8 cellular contexts compared by ENCODE assay signal in genomic region chr17:44086364-44087311, GRCh38. TPM values are rescaled to one million over a fixed set of nuclear protein-coding genes. Genes with fewer than 3 reads are reported as not detected.
DNase-seq lines count a peak whose midpoint lies in the region; ATAC-seq and TF ChIP-seq lines count a peak whose summit lies in the region.

No MANE protein-coding gene starts in this region.

- DNase-seq in GM23248 (peak; percentile 99), SHP77 (lab: John Stamatoyannopoulos, UW) (peak; percentile 66 to 83), adrenal gland (peak; percentile 57 to 83 (median 70)), CD14-positive monocyte (ENCODE audit: low spot score) (no peak)
- peak; percentile 72 for DNase-seq in stimulated activated CD4-positive, alpha-beta T cell treated with anti-CD3 and anti-CD28 coated beads, Interleukin-4, amount 100 ng/mL, for 1 hour

- no peak for ATAC-seq in GM21786 (IDR thresholded peaks at IDR 0.05; ENCODE audit: unreplicated experiment)
- ATAC-seq in GM19463 (IDR thresholded peaks at IDR 0.05; ENCODE audit: unreplicated experiment), result no peak

- H3K9me2 ChIP-seq in GM23248 (ENCODE audit: insufficient read depth), result no peaks in the 10 kb centered on the region

- H3K79me2 ChIP-seq in GM23248 (ENCODE audit: insufficient read depth), result peaks cover 8% of the 10 kb centered on the region; the same call in 1 of the 2 replicates

- H4K20me1 ChIP-seq in GM23248 (ENCODE audit: insufficient read depth), result no peaks in the 10 kb centered on the region

- TF ChIP-seq POLR2A in adrenal gland (IDR thresholded peaks at IDR 0.05), result no peak

- intact Hi-C loops in adrenal gland (cut with DNase I) (no loop called here), CD14-positive monocyte (cut with micrococcal nuclease) (no loop called here)

- peak overlapping the region; percentile 67 for H3K4me2 ChIP-seq in GM23248 (ENCODE audit: unreplicated experiment)

- peaks cover 29% of the 10 kb centered on the region for H3F3A ChIP-seq in GM23248 (ENCODE audit: insufficient read depth)

- H3K4me1 Mint-ChIP-seq in CD14-positive monocyte, result no peaks in the 10 kb centered on the region

- no peaks in the 10 kb centered on the region for H3K9me3 ChIP-seq in GM23248 (ENCODE audit: low read depth)
- H3K9me3 ChIP-seq in adrenal gland (replicated peaks in 1 of 3), result no peaks in the 10 kb centered on the region
- H3K9me3 ChIP-seq in iPS-20b (ENCODE audit: insufficient read depth, low read depth, low read length), result no peaks in the 10 kb centered on the region

- in situ Hi-C loops in GM23248 (cut with MboI), result no loop called here

- peaks cover 0 to 5% (median 0%) of the 10 kb centered on the region in 3 donors for H3K27me3 Mint-ChIP-seq in CD14-positive monocyte (ENCODE audit: low read depth in 3 of 3)

- peaks cover 20% of the 10 kb centered on the region for H3K4me1 ChIP-seq in GM23248 (ENCODE audit: insufficient read depth)
- peaks cover 4 to 8% of the 10 kb centered on the region in 2 donors for H3K4me1 ChIP-seq in adrenal gland (replicated peaks in 1 of 2)
- H3K4me1 ChIP-seq in iPS-20b (ENCODE audit: insufficient read depth, low read length), result peaks cover 17% of the 10 kb centered on the region

- peak overlapping the region in 2 of 7 donors; percentile 79 to 85 for H3K27ac Mint-ChIP-seq in CD14-positive monocyte

- TF ChIP-seq CTCF in adrenal gland (IDR thresholded peaks at IDR 0.05) (no peak), CD14-positive monocyte (IDR thresholded peaks at IDR 0.05) (no peak)

- peaks cover 0 to 3% (median 0%) of the 10 kb centered on the region in 7 donors for H3K9me3 Mint-ChIP-seq in CD14-positive monocyte

- no peaks in the 10 kb centered on the region; the same call in 1 of the 2 replicates for H3K36me3 ChIP-seq in GM23248 (ENCODE audit: low read depth)
- peaks cover 0 to 86% of the 10 kb centered on the region in 2 donors for H3K36me3 ChIP-seq in adrenal gland (replicated peaks in 1 of 2)
- H3K36me3 ChIP-seq in iPS-20b (ENCODE audit: insufficient read depth, low read depth, low read length), result peaks cover 55% of the 10 kb centered on the region

- H3K4me3 Mint-ChIP-seq in CD14-positive monocyte, result no peak overlapping the region

- H3K4me3 ChIP-seq in GM23248 (peak overlapping the region; percentile 36), adrenal gland (no peak overlapping the region), iPS-20b (ENCODE audit: low read length) (peak overlapping the region; percentile 58; the same call in 1 of the 2 replicates)

- peaks cover 64 to 93% of the 10 kb centered on the region in 2 donors for H3K36me3 Mint-ChIP-seq in CD14-positive monocyte

- H3K9ac ChIP-seq in GM23248 (peak overlapping the region; percentile 83), iPS-20b (ENCODE audit: low read depth, low read length) (peak overlapping the region; percentile 79)

- WGBS in GM23248 (ENCODE audit: low coverage in 1 of 2, low lambda C conversion rate in 2 of 2, missing lambda C conversion rate in 2 of 2), 2 experiments, result 33 to 76% methylated on average over 10 to 23 of the region's 23 CpGs
- 20 to 54% (median 40%) methylated on average over 17 to 23 of the region's 23 CpGs for WGBS in adrenal gland, 4 donors

- no peak overlapping the region for H2AFZ ChIP-seq in GM23248

- H3K27me3 ChIP-seq in GM23248 (replicated peaks; ENCODE audit: insufficient read depth) (no peaks in the 10 kb centered on the region), adrenal gland (no peaks in the 10 kb centered on the region), iPS-20b (ENCODE audit: insufficient read depth, low read length) (no peaks in the 10 kb centered on the region)

- H3K27ac ChIP-seq in GM23248 (peak overlapping the region; percentile 91), adrenal gland (peak overlapping the region in 2 of 5 donors; percentile 52 to 75), iPS-20b (ENCODE audit: low read length) (peak overlapping the region; percentile 65)

RNA-seq across cellular contexts. Expression of gene G6PC3, which starts 16.1 kb away (rescaled TPM):
- 57.4 and 68.5 TPM in 2 replicates for total RNA-seq in GM23248 (2014; rRNA removed; shearing (Covaris generic))
- 121 and 128 TPM in 2 replicates for polyA plus RNA-seq in GM23248 (2016; fragmentation: Nextera tagmentation; extraction: Ambion mirVana)
- 100 to 1,000 TPM in 2 of 8 donors, 10 to 100 TPM in 6; 51.2 to 114 (median 80.9) TPM for total RNA-seq in adrenal gland
- 100 to 1,000 TPM in 2 of 3 donors, 10 to 100 TPM in 1; 95.0 to 254 (median 207) TPM for polyA plus RNA-seq in adrenal gland
- 10 to 100 TPM; 42.4 to 46.4 TPM for polyA plus RNA-seq in CD14-positive monocyte

RNA-seq across cellular contexts. Expression of gene LSM12, which starts 20.2 kb away (rescaled TPM):
- 36.1 and 49.4 TPM in 2 replicates for total RNA-seq in GM23248 (2014; rRNA removed; shearing (Covaris generic))
- polyA plus RNA-seq in GM23248 (2016; fragmentation: Nextera tagmentation; extraction: Ambion mirVana) (122 and 125 TPM in 2 replicates), adrenal gland (10 to 100 TPM; 28.9 to 54.7 (median 37.0) TPM), CD14-positive monocyte (10 to 100 TPM; 64.4 to 65.8 TPM)
- total RNA-seq in adrenal gland, result 10 to 100 TPM; 19.8 to 53.0 (median 40.0) TPM

RNA-seq across cellular contexts. Expression of gene HDAC5, which starts 36.8 kb away (rescaled TPM):
- 84.4 and 98.7 TPM in 2 replicates for total RNA-seq in GM23248 (2014; rRNA removed; shearing (Covaris generic))
- polyA plus RNA-seq in GM23248 (2016; fragmentation: Nextera tagmentation; extraction: Ambion mirVana), result 28.5 and 32.2 TPM in 2 replicates
- total RNA-seq in adrenal gland, result 100 to 1,000 TPM in 3 of 8 donors, 10 to 100 TPM in 5; 15.1 to 144 (median 73.0) TPM
- polyA plus RNA-seq in adrenal gland, result 100 to 1,000 TPM in 1 of 3 donors, 10 to 100 TPM in 1, 1 to 10 TPM in 1; 4.8 to 102 (median 83.0) TPM
- polyA plus RNA-seq in CD14-positive monocyte, result 10 to 100 TPM; 16.1 to 24.7 TPM

RNA-seq across cellular contexts. Expression of gene HROB, which starts 55.1 kb away (rescaled TPM):
- 1.3 and 1.8 TPM in 2 replicates for total RNA-seq in GM23248 (2014; rRNA removed; shearing (Covaris generic))
- polyA plus RNA-seq in GM23248 (2016; fragmentation: Nextera tagmentation; extraction: Ambion mirVana) (3.5 and 3.6 TPM in 2 replicates), adrenal gland (1 to 10 TPM in 2 of 3 donors, under 1 TPM in 1; 0.42 to 2.6 (median 1.5) TPM), CD14-positive monocyte (under 1 TPM; 0.17 to 0.20 TPM)
- total RNA-seq in adrenal gland, result 1 to 10 TPM in 2 of 8 donors, under 1 TPM in 5, not detected in 1; 0.49 to 2.6 (median 0.83) TPM

Comparison
In these comparisons a context has a peak if more than half of its experiments do, and no peak if none do; other contexts are left out.
1. H3K4me3 ChIP-seq: peak in GM23248 (single experiment) and iPS-20b (single experiment); none in adrenal gland (0 of 4).